In the genomic region with DNA sequence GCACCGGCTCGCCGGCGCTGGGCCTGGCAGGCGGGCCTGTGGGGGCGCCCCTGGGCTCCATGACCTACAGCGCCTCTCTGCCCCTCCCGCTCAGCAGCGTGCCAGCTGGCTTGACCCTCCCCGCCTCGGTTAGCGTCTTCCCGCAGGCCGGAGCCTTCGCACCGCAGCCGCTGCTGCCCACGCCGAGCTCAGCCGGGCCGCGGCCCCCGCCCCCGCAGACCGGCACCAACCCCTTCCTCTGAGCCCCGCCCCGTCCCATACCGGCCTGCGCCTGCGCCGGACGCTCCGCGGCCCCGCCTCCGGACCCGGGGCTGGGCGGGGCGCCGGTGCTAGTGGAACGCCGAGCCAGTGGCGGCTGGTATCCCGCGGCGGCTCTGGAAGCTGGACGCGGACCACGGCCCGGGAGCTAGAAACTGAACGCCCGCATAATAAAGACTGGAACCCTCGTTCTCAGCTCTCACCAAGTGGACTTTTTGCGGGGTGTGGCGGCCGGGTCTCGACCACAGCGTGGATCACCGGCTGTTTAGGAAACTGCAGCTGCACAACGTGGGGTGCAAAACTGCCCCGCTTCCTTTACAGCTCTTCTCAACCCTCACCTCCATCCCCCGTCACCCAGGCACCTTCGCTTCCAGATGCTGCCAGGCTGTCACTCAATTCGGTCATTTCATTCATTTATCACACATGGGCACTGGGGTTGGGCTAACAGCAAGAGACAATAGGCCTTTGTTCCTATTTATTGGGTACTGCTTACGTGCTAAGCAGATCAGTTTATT, we compare ENCODE assay signal across 8 cellular contexts. TPM values are rescaled to one million over a fixed set of nuclear protein-coding genes. Genes with fewer than 3 reads are reported as not detected.
DNase-seq lines count a peak whose midpoint lies in the region; ATAC-seq lines count a peak whose summit lies in the region.

No MANE protein-coding gene starts in this region.

- no peaks in the 10 kb centered on the region for H3K9me3 ChIP-seq in mononuclear cell (ENCODE audit: low read depth, low read length)

- DNase-seq in CMK (ENCODE audit: low read depth): peak; percentile 77
- DNase-seq in NOMO-1 treated with dmso at 0.1 percent for 144 hours (lab: John Stamatoyannopoulos, UW; ENCODE audit: unreplicated experiment): peak; percentile 32
- DNase-seq in activated CD8-positive, alpha-beta memory T cell treated with anti-CD3 and anti-CD28 coated beads, Interleukin-2, amount 50 U/mL, for 48 hours: peak; percentile 92
- DNase-seq in epidermal melanocyte (ENCODE audit: insufficient read length, low spot score): peak; percentile 96
- DNase-seq in stimulated activated CD8-positive, alpha-beta memory T cell treated with anti-CD3 and anti-CD28 coated beads, Interleukin-2, amount 100 ng/mL, for 48 hours (ENCODE audit: low read depth in 2 of 2): peak; percentile 74 to 82

- no peaks in the 10 kb centered on the region for H3K27me3 ChIP-seq in mononuclear cell (ENCODE audit: insufficient read depth, low read length)

- ATAC-seq in GM19455 (IDR thresholded peaks at IDR 0.05; ENCODE audit: unreplicated experiment): peak; percentile 76
- peak; percentile 76 for ATAC-seq in HG03571 (IDR thresholded peaks at IDR 0.05; ENCODE audit: unreplicated experiment)

- H3K4me1 ChIP-seq in mononuclear cell (ENCODE audit: insufficient read depth, low read length): peaks cover 23% of the 10 kb centered on the region

- H3K4me3 ChIP-seq in mononuclear cell (ENCODE audit: low read length): peak overlapping the region; percentile 48

RNA-seq across cellular contexts. Expression of gene SPATA20, which starts 4.9 kb away (rescaled TPM):
- total RNA-seq in mononuclear cell: 18.9 TPM

RNA-seq across cellular contexts. Expression of gene EPN3, which starts 9.6 kb away (rescaled TPM):
- not detected for total RNA-seq in mononuclear cell

RNA-seq across cellular contexts. Expression of gene CACNA1G, which starts 18.4 kb away (rescaled TPM):
- total RNA-seq in mononuclear cell: under 0.01 TPM

RNA-seq across cellular contexts. Expression of gene MYCBPAP, which starts 33.9 kb away (rescaled TPM):
- total RNA-seq in mononuclear cell: 0.73 TPM

Comparison
In these comparisons a context has a peak if more than half of its experiments do, and no peak if none do; other contexts are left out.
1. Peak in every context shown above with its lines: DNase-seq, ATAC-seq and H3K4me3 ChIP-seq.
2. DNase-seq: peak in every context shown above with its lines; median percentile 96 in epidermal melanocyte; 92 in activated CD8-positive, alpha-beta memory T cell treated with anti-CD3 and anti-CD28 coated beads, Interleukin-2, amount 50 U/mL, for 48 hours; 78 in stimulated activated CD8-positive, alpha-beta memory T cell treated with anti-CD3 and anti-CD28 coated beads, Interleukin-2, amount 100 ng/mL, for 48 hours; 77 in CMK; 32 in NOMO-1 treated with dmso at 0.1 percent for 144 hours.